ENCODE assay signal across 8 cellular contexts in the genomic region with DNA sequence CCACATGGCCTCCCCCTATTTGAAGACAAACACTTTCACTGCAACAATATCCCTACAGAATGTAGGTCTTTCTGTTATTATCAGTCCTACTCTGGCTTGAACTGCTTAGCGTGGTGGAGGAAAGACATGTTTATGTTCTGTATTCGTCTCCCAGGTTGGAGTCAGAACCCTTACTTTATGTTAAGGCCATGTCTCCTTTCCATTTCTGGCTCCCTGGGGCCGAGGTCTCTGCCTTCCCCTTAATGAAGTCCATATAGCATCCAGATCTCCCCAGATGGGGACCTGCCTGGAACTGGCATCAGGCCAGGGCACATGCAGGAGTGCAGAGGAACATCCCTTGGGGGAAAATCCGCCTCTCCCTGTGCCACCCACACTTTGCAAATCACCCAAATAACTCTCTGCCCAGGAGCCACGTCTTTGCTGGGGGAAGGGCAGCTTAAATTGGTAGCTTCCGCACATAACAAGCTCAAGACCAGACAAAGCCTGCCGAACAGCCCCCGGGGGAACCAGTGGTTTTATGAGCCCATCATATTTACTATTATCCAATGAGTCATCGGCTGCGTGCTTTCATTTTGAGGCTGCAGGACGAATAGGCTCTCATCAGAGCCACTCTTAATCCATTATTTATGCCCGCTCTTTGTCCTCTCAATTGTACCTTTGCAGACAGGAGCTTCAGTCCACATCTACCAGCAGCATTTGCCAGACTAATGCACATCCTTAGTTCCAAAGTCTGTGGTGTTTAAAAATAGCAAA.
DNase-seq lines count a peak whose midpoint lies in the region; ATAC-seq and TF ChIP-seq lines count a peak whose summit lies in the region.

No MANE protein-coding gene starts in this region.

- no peak for TF ChIP-seq RAD21 in SK-N-SH (IDR thresholded peaks at IDR 0.05; ENCODE audit: low read length)

- no peaks in the 10 kb centered on the region for H3K9me2 ChIP-seq in SK-N-SH

- no peak for ATAC-seq in HG03025 (IDR thresholded peaks at IDR 0.05; ENCODE audit: low FRiP score, unreplicated experiment)

- H3K36me3 Mint-ChIP-seq in endothelial cell (ENCODE audit: low read depth, unreplicated experiment), result peaks cover 4% of the 10 kb centered on the region

- no peak overlapping the region for H3K27ac Mint-ChIP-seq in endothelial cell (ENCODE audit: unreplicated experiment)

- H3K4me3 Mint-ChIP-seq in endothelial cell (ENCODE audit: unreplicated experiment), result no peak overlapping the region

- H3K9me3 ChIP-seq in SK-N-SH, result no peaks in the 10 kb centered on the region

- H3K9me3 Mint-ChIP-seq in endothelial cell (ENCODE audit: unreplicated experiment), result no peaks in the 10 kb centered on the region

- H3K79me2 ChIP-seq in SK-N-SH (ENCODE audit: insufficient read depth), result no peaks in the 10 kb centered on the region

- no peaks in the 10 kb centered on the region for H3F3A ChIP-seq in SK-N-SH (replicated peaks; ENCODE audit: insufficient read depth)

- H3K4me2 ChIP-seq in SK-N-SH, result peak overlapping the region; percentile 72

- H3K36me3 ChIP-seq in SK-N-SH (replicated peaks in 1 of 2; ENCODE audit: control insufficient read depth in 1 of 2, insufficient read depth in 2 of 2, low read length in 1 of 2), result no peaks in the 10 kb centered on the region

- peak; percentile 15 to 88; a peak in 1 of 4 replicates for TF ChIP-seq EP300 in SK-N-SH (IDR thresholded peaks at IDR 0.05; ENCODE audit: borderline replicate concordance in 1 of 2, low read depth in 1 of 2, low read length in 1 of 2)

- peak overlapping the region; percentile 8 to 97; a peak in 3 of 4 replicates for H3K27ac ChIP-seq in SK-N-SH (ENCODE audit: low read depth in 2 of 2, low read length in 1 of 2)

- H4K20me1 ChIP-seq in SK-N-SH (ENCODE audit: insufficient read depth), result no peaks in the 10 kb centered on the region

- no peaks in the 10 kb centered on the region for H3K27me3 ChIP-seq in SK-N-SH (ENCODE audit: insufficient read depth)

- no peak for TF ChIP-seq CTCF in SK-N-SH (IDR thresholded peaks at IDR 0.05)
- no peak for TF ChIP-seq CTCF in endothelial cell (IDR thresholded peaks at IDR 0.05; ENCODE audit: unreplicated experiment)

- CTCF ChIA-PET in SK-N-SH (lab: Yijun Ruan, JAX), result interaction anchor here (0.8 to 1.9 kb wide), 4 partner anchors 38 to 110 kb away, joined by 3 to 6 read pairs (median 4); no protein-coding TSS in a partner anchor

- H3K4me1 Mint-ChIP-seq in endothelial cell (ENCODE audit: unreplicated experiment), result peaks cover 18% of the 10 kb centered on the region

- H3K4me1 ChIP-seq in SK-N-SH (ENCODE audit: control insufficient read depth in 1 of 2, insufficient read depth in 2 of 2, low read depth in 1 of 2, low read length in 1 of 2), result peaks cover 22 to 35% of the 10 kb centered on the region in 2 experiments; a peak in 3 of 4 replicates

- peak overlapping the region; percentile 17 to 32; a peak in 3 of 4 replicates for H3K4me3 ChIP-seq in SK-N-SH (ENCODE audit: low read depth in 2 of 2, low read length in 1 of 2)

- 14% methylated on average over 12 of the region's 12 CpGs for WGBS in SK-N-SH (ENCODE audit: low lambda C conversion rate)

- POLR2A ChIA-PET in SK-N-SH (lab: Yijun Ruan, JAX), result interaction anchor here (0.6 to 1.0 kb wide), 3 partner anchors 19 to 430 kb away, joined by 3 read pairs; no protein-coding TSS in a partner anchor

- H3K27me3 Mint-ChIP-seq in endothelial cell (ENCODE audit: unreplicated experiment), result peaks cover 13% of the 10 kb centered on the region

- peak overlapping the region; percentile 66 for H2AFZ ChIP-seq in SK-N-SH (ENCODE audit: low read depth)

- no peak overlapping the region; the same call in 1 of the 2 replicates for H3K9ac ChIP-seq in SK-N-SH

- DNase-seq in DMS79 treated with DMSO at 0.1 percent for 48 hours (lab: John Stamatoyannopoulos, UW) (peak; percentile 83), NCI-H1105 treated with DMSO at 0.1 percent for 48 hours (lab: John Stamatoyannopoulos, UW) (peak; percentile 99), SK-N-SH (peak; percentile 77), kidney tubule cell (ENCODE audit: low spot score) (peak; percentile 14), OCI-M2 (lab: John Stamatoyannopoulos, UW; ENCODE audit: unreplicated experiment) (no peak), endothelial cell (ENCODE audit: low spot score) (no peak), OCI-M1 (lab: John Stamatoyannopoulos, UW) (no peak)

TF ChIP-seq in SK-N-SH, 30 proteins besides CTCF, POLR2A, EP300 and RAD21:
- peak; percentile 60 for TF ChIP-seq NFIC (IDR thresholded peaks at IDR 0.05; ENCODE audit: borderline replicate concordance)
- no peak for TF ChIP-seq RFX5 (IDR thresholded peaks at IDR 0.05; ENCODE audit: low read length)
- peak; percentile 89 for TF ChIP-seq RCOR1 (IDR thresholded peaks at IDR 0.05; ENCODE audit: low read length)
- TF ChIP-seq CHD2 (IDR thresholded peaks at IDR 0.05; ENCODE audit: low read length, partially characterized antibody), result peak; percentile 93
- peak; percentile 40; the same call in 1 of the 2 replicates for TF ChIP-seq MXI1 (IDR thresholded peaks at IDR 0.05; ENCODE audit: low read depth, low read length)
- no peak for TF ChIP-seq ELF1 (IDR thresholded peaks at IDR 0.05)
- TF ChIP-seq, protein P1, sequence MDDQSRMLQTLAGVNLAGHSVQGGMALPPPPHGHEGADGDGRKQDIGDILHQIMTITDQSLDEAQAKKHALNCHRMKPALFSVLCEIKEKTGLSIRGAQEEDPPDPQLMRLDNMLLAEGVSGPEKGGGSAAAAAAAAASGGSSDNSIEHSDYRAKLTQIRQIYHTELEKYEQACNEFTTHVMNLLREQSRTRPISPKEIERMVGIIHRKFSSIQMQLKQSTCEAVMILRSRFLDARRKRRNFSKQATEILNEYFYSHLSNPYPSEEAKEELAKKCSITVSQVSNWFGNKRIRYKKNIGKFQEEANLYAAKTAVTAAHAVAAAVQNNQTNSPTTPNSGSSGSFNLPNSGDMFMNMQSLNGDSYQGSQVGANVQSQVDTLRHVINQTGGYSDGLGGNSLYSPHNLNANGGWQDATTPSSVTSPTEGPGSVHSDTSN (IDR thresholded peaks at IDR 0.05), result 0 out of 2 replicates have a peak, but pooled peaks have one; percentile 11
- TF ChIP-seq FOXJ3 (CRISPR knock-in tag; IDR thresholded peaks at IDR 0.05), result peak; percentile 81
- TF ChIP-seq GATA2 (CRISPR knock-in tag; IDR thresholded peaks at IDR 0.05), result peak; percentile 61
- TF ChIP-seq TAF1 (IDR thresholded peaks at IDR 0.05; ENCODE audit: borderline replicate concordance, low read depth, low read length), result peak; percentile 11; the same call in 1 of the 2 replicates
- no peak for TF ChIP-seq EZH2phosphoT487 (IDR thresholded peaks at IDR 0.05; ENCODE audit: borderline replicate concordance, low read depth)
- TF ChIP-seq RXRA (IDR thresholded peaks at IDR 0.05; ENCODE audit: borderline replicate concordance, low read depth), result no peak
- no peak for TF ChIP-seq GABPA (IDR thresholded peaks at IDR 0.05; ENCODE audit: low read depth)
- TF ChIP-seq TCF12 (IDR thresholded peaks at IDR 0.05), result peak; percentile 46
- peak; percentile 50; the same call in 1 of the 2 replicates for TF ChIP-seq FOSL2 (IDR thresholded peaks at IDR 0.05; ENCODE audit: borderline replicate concordance, low read depth)
- TF ChIP-seq, protein P2, sequence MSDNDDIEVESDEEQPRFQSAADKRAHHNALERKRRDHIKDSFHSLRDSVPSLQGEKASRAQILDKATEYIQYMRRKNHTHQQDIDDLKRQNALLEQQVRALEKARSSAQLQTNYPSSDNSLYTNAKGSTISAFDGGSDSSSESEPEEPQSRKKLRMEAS (IDR thresholded peaks at IDR 0.05; ENCODE audit: low read depth), result peak; percentile 46; the same call in 1 of the 2 replicates

Comparison
In these comparisons a context has a peak if more than half of its experiments do, and no peak if none do; other contexts are left out.
1. DNase-seq: peak in DMS79 treated with DMSO at 0.1 percent for 48 hours (single experiment), NCI-H1105 treated with DMSO at 0.1 percent for 48 hours (single experiment), SK-N-SH (single experiment) and kidney tubule cell (single experiment); none in OCI-M2 (single experiment), endothelial cell (single experiment) and OCI-M1 (single experiment).